ENCODE assay signal across 6 cellular contexts in genomic region chr12:55818140-55818728, GRCh38. TPM values are rescaled to one million over a fixed set of nuclear protein-coding genes. Genes with fewer than 3 reads are reported as not detected.
DNase-seq lines count a peak whose midpoint lies in the region; ATAC-seq lines count a peak whose summit lies in the region.

No MANE protein-coding gene starts in this region.

- H3K36me3 ChIP-seq in trophoblast cell (ENCODE audit: control insufficient read depth in 1 of 2, insufficient read depth in 2 of 2, low read length in 2 of 2): peaks cover 23 to 39% of the 10 kb centered on the region in 2 experiments

- no peak overlapping the region for H2BK12ac ChIP-seq in trophoblast cell (ENCODE audit: low read length)

- peak overlapping the region; percentile 80 for H4K91ac ChIP-seq in trophoblast cell (ENCODE audit: low read depth, low read length)

- peak overlapping the region; percentile 61 for H2AFZ ChIP-seq in trophoblast cell (ENCODE audit: insufficient read depth, low read length, poor library complexity)

- H3K4ac ChIP-seq in trophoblast cell (ENCODE audit: low read depth, low read length): peak overlapping the region; percentile 9

- peak overlapping the region; percentile 78 for H4K8ac ChIP-seq in trophoblast cell (ENCODE audit: low read depth, low read length)

- H3K27ac ChIP-seq in trophoblast cell (ENCODE audit: low read depth, low read length): peak overlapping the region; percentile 58

- peak; percentile 10 for ATAC-seq in GM19043 (IDR thresholded peaks at IDR 0.05; ENCODE audit: low read depth, unreplicated experiment)
- peak; percentile 0 for ATAC-seq in HG03378 (IDR thresholded peaks at IDR 0.05; ENCODE audit: unreplicated experiment)
- ATAC-seq in central memory CD8-positive, alpha-beta T cell (replicated peaks; ENCODE audit: extremely low read depth, poor library complexity, severe bottlenecking): peak; percentile 58

- no peak overlapping the region for H3K4me3 Mint-ChIP-seq in central memory CD8-positive, alpha-beta T cell

- peak overlapping the region; percentile 47 for H2BK5ac ChIP-seq in trophoblast cell (ENCODE audit: low read depth, low read length, poor library complexity)

- H3K36me3 Mint-ChIP-seq in central memory CD8-positive, alpha-beta T cell (ENCODE audit: insufficient read depth): peaks cover 32% of the 10 kb centered on the region

- no peaks in the 10 kb centered on the region for H3K9me3 Mint-ChIP-seq in central memory CD8-positive, alpha-beta T cell

- H3K14ac ChIP-seq in trophoblast cell (ENCODE audit: low read length): peak overlapping the region; percentile 67

- H3K4me1 ChIP-seq in trophoblast cell (ENCODE audit: control insufficient read depth in 1 of 2, insufficient read depth in 2 of 2, low read length in 2 of 2): peaks cover 2 to 4% of the 10 kb centered on the region in 2 experiments

- no peaks in the 10 kb centered on the region for H3K27me3 Mint-ChIP-seq in central memory CD8-positive, alpha-beta T cell

- peaks cover 19% of the 10 kb centered on the region for H3K4me1 Mint-ChIP-seq in central memory CD8-positive, alpha-beta T cell

- no peak overlapping the region for H3K23ac ChIP-seq in trophoblast cell (ENCODE audit: low read length)

- no peak overlapping the region for H2AK5ac ChIP-seq in trophoblast cell (ENCODE audit: low read length)

- H3K9ac ChIP-seq in trophoblast cell (ENCODE audit: low read length): peak overlapping the region; percentile 89

- H3K9me3 ChIP-seq in trophoblast cell (ENCODE audit: insufficient read depth, low read depth, low read length): no peaks in the 10 kb centered on the region

- no peaks in the 10 kb centered on the region for H3K27me3 ChIP-seq in trophoblast cell (ENCODE audit: insufficient read depth, low read length)

- H4K12ac ChIP-seq in trophoblast cell (ENCODE audit: low read depth, low read length): peak overlapping the region; percentile 20

- no CpG with 5 or more reads among the region's 17 CpGs for WGBS in trophoblast cell (ENCODE audit: extremely low coverage, insufficient coverage, insufficient read length)

- DNase-seq in central memory CD8-positive, alpha-beta T cell (ENCODE audit: low spot score in 2 of 2): no peak
- no peak for DNase-seq in trophoblast cell
- no peak for DNase-seq in NCI-H2196 treated with DMSO at 0.1 percent for 48 hours (lab: John Stamatoyannopoulos, UW; ENCODE audit: unreplicated experiment)
- no peak for DNase-seq in activated CD4-positive, CD25-positive, alpha-beta regulatory T cell treated with anti-CD3 and anti-CD28 coated beads, Interleukin-2, amount 50 U/mL, for 72 hours

- no peak overlapping the region for H3K27ac Mint-ChIP-seq in central memory CD8-positive, alpha-beta T cell (ENCODE audit: low read depth)

- peak overlapping the region; percentile 31 for H3K18ac ChIP-seq in trophoblast cell (ENCODE audit: low read length)

- H2BK120ac ChIP-seq in trophoblast cell (ENCODE audit: insufficient read depth, low read length, poor library complexity): no peak overlapping the region

- H3K79me2 ChIP-seq in trophoblast cell (ENCODE audit: control insufficient read depth, insufficient read depth, low read length, poor library complexity): peaks cover 21% of the 10 kb centered on the region

- H3K4me3 ChIP-seq in trophoblast cell (ENCODE audit: low read depth, low read length): peak overlapping the region; percentile 84

- H3K79me1 ChIP-seq in trophoblast cell (ENCODE audit: low read length): peaks cover 6% of the 10 kb centered on the region

- H3K4me2 ChIP-seq in trophoblast cell (ENCODE audit: low read length): peak overlapping the region; percentile 91

RNA-seq across cellular contexts. Expression of gene ORMDL2, which starts 0.4 kb away (rescaled TPM):
- 105 and 118 TPM in 2 replicates for polyA plus RNA-seq in trophoblast cell (2013)

RNA-seq across cellular contexts. Expression of gene SARNP, which starts 0.7 kb away (rescaled TPM):
- polyA plus RNA-seq in trophoblast cell (2013): 174 and 182 TPM in 2 replicates

RNA-seq across cellular contexts. Expression of gene DNAJC14, which starts 11.2 kb away (rescaled TPM):
- polyA plus RNA-seq in trophoblast cell (2013): 18.9 and 19.5 TPM in 2 replicates

RNA-seq across cellular contexts. Expression of gene MMP19, which starts 24.5 kb away (rescaled TPM):
- polyA plus RNA-seq in trophoblast cell (2013): 5.1 and 5.4 TPM in 2 replicates

Comparison
In these comparisons a context has a peak if more than half of its experiments do, and no peak if none do; other contexts are left out.
1. ATAC-seq: peak in every context shown above with its lines; median percentile 58 in central memory CD8-positive, alpha-beta T cell; 10 in GM19043; 0 in HG03378.